In the genomic region with DNA sequence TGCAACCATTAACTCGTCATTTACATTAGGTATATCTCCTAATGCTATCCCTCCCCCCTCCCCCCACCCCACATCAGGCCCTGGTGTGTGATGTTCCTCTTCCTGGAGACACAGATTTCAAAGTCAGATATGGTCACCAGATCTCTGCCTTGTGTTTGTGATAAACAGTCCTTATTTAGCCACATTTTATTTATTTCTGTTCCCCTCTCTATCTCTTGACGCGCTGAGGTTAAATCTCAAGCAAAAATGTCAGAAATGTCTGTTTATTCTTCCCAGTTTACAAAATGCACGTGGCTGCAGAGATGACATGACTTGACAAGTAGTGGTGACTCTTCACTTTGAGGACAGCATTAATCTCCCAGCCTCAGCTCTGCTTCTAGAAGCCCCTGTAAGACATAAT, we compare ENCODE assay signal across 25 cellular contexts. TPM values are rescaled to one million over a fixed set of nuclear protein-coding genes. Genes with fewer than 3 reads are reported as not detected.
DNase-seq lines count a peak whose midpoint lies in the region; ATAC-seq, FAIRE-seq and TF ChIP-seq lines count a peak whose summit lies in the region.
"Had no signal": no experiment of that assay in that cellular context is flagged by ENCODE, and none has a peak within 500 bp of the region (broad histone marks: within the 10 kb centered on the region; RNA-seq: fewer than 3 reads in every experiment).

No MANE protein-coding gene starts in this region.

- FAIRE-seq in GM12891 (lab: Jason Lieb, UNC): no peak
- FAIRE-seq in HTR-8/SVneo (lab: Jason Lieb, UNC): no peak
- FAIRE-seq: frontal cortex, GM12878 had no signal

- H3K27me3 Mint-ChIP-seq in activated T-cell treated with anti-CD3 and anti-CD28 coated beads, Interleukin-2, amount 50 U/mL, for 4 hours (ENCODE audit: low read depth): no peaks in the 10 kb centered on the region
- peaks cover 0 to 6% of the 10 kb centered on the region in 2 donors for H3K27me3 Mint-ChIP-seq in CD8-positive, alpha-beta memory T cell
- H3K27me3 Mint-ChIP-seq in activated CD8-positive, alpha-beta T cell treated with anti-CD3 and anti-CD28 coated beads, Interleukin-2, amount 10 ng/mL, durations not matched to agents 7 days and 5 days (ENCODE audit: low read depth): peaks cover 3% of the 10 kb centered on the region
- peaks cover 3% of the 10 kb centered on the region for H3K27me3 Mint-ChIP-seq in nephron progenitor cell (ENCODE audit: low read depth, poor library complexity)
- H3K27me3 Mint-ChIP-seq: activated naive CD8-positive, alpha-beta T cell treated with anti-CD3 and anti-CD28 coated beads for 36 hours had no signal

- H3K27ac Mint-ChIP-seq in CD8-positive, alpha-beta memory T cell: peak overlapping the region in 4 of 8 donors; percentile 4 to 85 (median 37)
- no peak overlapping the region for H3K27ac Mint-ChIP-seq in activated CD8-positive, alpha-beta T cell treated with anti-CD3 and anti-CD28 coated beads, Interleukin-2, amount 10 ng/mL, durations not matched to agents 7 days and 5 days
- peak overlapping the region; percentile 66 for H3K27ac Mint-ChIP-seq in nephron progenitor cell
- H3K27ac Mint-ChIP-seq: mesothelial cell of epicardium had no signal

- H3K27ac ChIP-seq in CD8-positive, alpha-beta memory T cell (ENCODE audit: low read depth, low read length): no peak overlapping the region
- H3K27ac ChIP-seq: esophagus muscularis mucosa, KMS-11, left ventricle myocardium inferior, psoas muscle, vagina, WERI-Rb-1 had no signal

- no peak for TF ChIP-seq CTCF in nephron progenitor cell (IDR thresholded peaks at IDR 0.05)

- TF ChIP-seq POLR2A in GM12891 (IDR thresholded peaks at IDR 0.05; ENCODE audit: low read depth, low read length): no peak

- no peaks in the 10 kb centered on the region for H3K36me3 ChIP-seq in CD8-positive, alpha-beta memory T cell (ENCODE audit: insufficient read depth, low read length)
- H3K36me3 ChIP-seq: esophagus muscularis mucosa, left ventricle myocardium inferior, vagina, WERI-Rb-1 had no signal

- no peaks in the 10 kb centered on the region for H3K27me3 ChIP-seq in CD8-positive, alpha-beta memory T cell (ENCODE audit: insufficient read depth, low read length, poor library complexity, severe bottlenecking)
- H3K27me3 ChIP-seq: esophagus muscularis mucosa, vagina had no signal

- H3K4me3 ChIP-seq in CD8-positive, alpha-beta memory T cell (ENCODE audit: low read length): peak overlapping the region; percentile 38
- H3K4me3 ChIP-seq: esophagus muscularis mucosa, GM12878, left ventricle myocardium inferior, psoas muscle, vagina had no signal

- peak overlapping the region; percentile 7 for H3K4me3 Mint-ChIP-seq in activated T-cell treated with anti-CD3 and anti-CD28 coated beads, Interleukin-2, amount 50 U/mL, for 4 hours
- peak overlapping the region in 6 of 7 donors; percentile 3 to 77 (median 62) for H3K4me3 Mint-ChIP-seq in CD8-positive, alpha-beta memory T cell
- H3K4me3 Mint-ChIP-seq in activated CD8-positive, alpha-beta T cell treated with anti-CD3 and anti-CD28 coated beads, Interleukin-2, amount 10 ng/mL, durations not matched to agents 7 days and 5 days: no peak overlapping the region
- H3K4me3 Mint-ChIP-seq in nephron progenitor cell: no peak overlapping the region
- H3K4me3 Mint-ChIP-seq: mesothelial cell of epicardium, neural crest cell had no signal

- H3K9me3 Mint-ChIP-seq in activated T-cell treated with anti-CD3 and anti-CD28 coated beads, Interleukin-2, amount 50 U/mL, for 4 hours: no peaks in the 10 kb centered on the region
- H3K9me3 Mint-ChIP-seq in CD8-positive, alpha-beta memory T cell: no peaks in the 10 kb centered on the region
- H3K9me3 Mint-ChIP-seq in activated CD8-positive, alpha-beta T cell treated with anti-CD3 and anti-CD28 coated beads, Interleukin-2, amount 10 ng/mL, durations not matched to agents 7 days and 5 days (ENCODE audit: insufficient read depth): no peaks in the 10 kb centered on the region
- peaks cover 3% of the 10 kb centered on the region for H3K9me3 Mint-ChIP-seq in nephron progenitor cell
- H3K9me3 Mint-ChIP-seq: activated naive CD8-positive, alpha-beta T cell treated with anti-CD3 and anti-CD28 coated beads for 36 hours; mesothelial cell of epicardium; neural crest cell had no signal

- H3K36me3 Mint-ChIP-seq in activated T-cell treated with anti-CD3 and anti-CD28 coated beads, Interleukin-2, amount 50 U/mL, for 4 hours (ENCODE audit: insufficient read depth): no peaks in the 10 kb centered on the region
- no peaks in the 10 kb centered on the region for H3K36me3 Mint-ChIP-seq in CD8-positive, alpha-beta memory T cell
- no peaks in the 10 kb centered on the region for H3K36me3 Mint-ChIP-seq in activated CD8-positive, alpha-beta T cell treated with anti-CD3 and anti-CD28 coated beads, Interleukin-2, amount 10 ng/mL, durations not matched to agents 7 days and 5 days (ENCODE audit: low read depth)
- H3K36me3 Mint-ChIP-seq in nephron progenitor cell (ENCODE audit: low read depth): no peaks in the 10 kb centered on the region
- H3K36me3 Mint-ChIP-seq: mesothelial cell of epicardium had no signal

- no peak for DNase-seq in activated T-cell treated with anti-CD3 and anti-CD28 coated beads, Interleukin-2, amount 50 U/mL, for 4 hours
- no peak for DNase-seq in activated T-cell treated with anti-CD3 and anti-CD28 coated beads, Interleukin-2, amount 50 U/mL, for 1 hour
- no peak for DNase-seq in CD8-positive, alpha-beta memory T cell
- DNase-seq in activated CD8-positive, alpha-beta T cell treated with anti-CD3 and anti-CD28 coated beads, Interleukin-2, amount 10 ng/mL, durations not matched to agents 7 days and 5 days: no peak
- DNase-seq in nephron progenitor cell (no peak), GM12891 (ENCODE audit: insufficient read length, low spot score) (no peak), HTR-8/SVneo (ENCODE audit: insufficient read length, low spot score) (no peak)
- DNase-seq: hippocampal formation, left ventricle myocardium inferior, NCI-H1092, NCI-H1930, NCI-H2227 treated with DMSO at 0.1 percent for 48 hours, NCI-H774, psoas muscle, Right ventricle myocardium superior, WERI-Rb-1 had no signal

- peaks cover 45% of the 10 kb centered on the region for H3K4me1 Mint-ChIP-seq in activated T-cell treated with anti-CD3 and anti-CD28 coated beads, Interleukin-2, amount 50 U/mL, for 4 hours (ENCODE audit: low read depth)
- H3K4me1 Mint-ChIP-seq in CD8-positive, alpha-beta memory T cell: peaks cover 22 to 34% (median 34%) of the 10 kb centered on the region in 3 donors
- H3K4me1 Mint-ChIP-seq in activated CD8-positive, alpha-beta T cell treated with anti-CD3 and anti-CD28 coated beads, Interleukin-2, amount 10 ng/mL, durations not matched to agents 7 days and 5 days (ENCODE audit: low read depth): peaks cover 26% of the 10 kb centered on the region
- peaks cover 35% of the 10 kb centered on the region for H3K4me1 Mint-ChIP-seq in nephron progenitor cell

- POLR2A ChIA-PET in CD8-positive, alpha-beta memory T cell (lab: Charles Lee): interaction anchor here (1.0 kb wide), 1 partner anchor 86 kb away, joined by 4 read pairs; no protein-coding TSS in a partner anchor
- POLR2A ChIA-PET in activated CD8-positive, alpha-beta T cell treated with anti-CD3 and anti-CD28 coated beads, Interleukin-2, amount 10 ng/mL, durations not matched to agents 7 days and 5 days (lab: Charles Lee): no interaction called here

- ATAC-seq in activated T-cell treated with anti-CD3 and anti-CD28 coated beads, Interleukin-2, amount 50 U/mL, for 4 hours: peak in 1 of 2 donors; percentile 23
- peak; percentile 34 for ATAC-seq in activated CD8-positive, alpha-beta T cell treated with anti-CD3 and anti-CD28 coated beads, Interleukin-2, amount 10 ng/mL, durations not matched to agents 7 days and 5 days
- no peak for ATAC-seq in GM19395 (IDR thresholded peaks at IDR 0.05; ENCODE audit: unreplicated experiment)
- ATAC-seq: GM12878, psoas muscle had no signal

- H3K4me1 ChIP-seq in CD8-positive, alpha-beta memory T cell (ENCODE audit: insufficient read depth, low read length): peaks cover 40% of the 10 kb centered on the region
- H3K4me1 ChIP-seq: esophagus muscularis mucosa, left ventricle myocardium inferior, psoas muscle, vagina had no signal

- no peaks in the 10 kb centered on the region for H3K9me3 ChIP-seq in CD8-positive, alpha-beta memory T cell (ENCODE audit: low read length)
- H3K9me3 ChIP-seq: esophagus muscularis mucosa, left ventricle myocardium inferior, psoas muscle, vagina had no signal

- CTCF ChIA-PET in CD8-positive, alpha-beta memory T cell (lab: Charles Lee): interaction anchor here (2.0 to 3.6 kb wide), 2 partner anchors 11 to 17 kb away, joined by 4 to 16 read pairs; a partner anchor contains a TSS
- CTCF ChIA-PET in activated CD8-positive, alpha-beta T cell treated with anti-CD3 and anti-CD28 coated beads, Interleukin-2, amount 10 ng/mL, durations not matched to agents 7 days and 5 days (lab: Charles Lee): interaction anchor here (0.8 to 1.5 kb wide), 2 partner anchors 9 to 10 kb away, joined by 3 to 6 read pairs; no protein-coding TSS in a partner anchor

TF ChIP-seq in GM12891, 5 proteins besides CTCF, POLR2A, EP300 and RAD21:
- TF ChIP-seq SPI1 (IDR thresholded peaks at IDR 0.05; ENCODE audit: low read depth, low read length) (no peak), POLR2AphosphoS5 (IDR thresholded peaks at IDR 0.05; ENCODE audit: low read depth, low read length) (no peak), TAF1 (IDR thresholded peaks at IDR 0.05; ENCODE audit: low read depth, low read length) (no peak)

RNA-seq across cellular contexts. Expression of a gene that starts 11.5 kb away (rescaled TPM):
- total RNA-seq in activated T-cell treated with anti-CD3 and anti-CD28 coated beads, Interleukin-2, amount 50 U/mL, for 4 hours: 10 to 100 TPM; 44.2 to 47.6 (median 46.2) TPM
- total RNA-seq in CD8-positive, alpha-beta memory T cell: 10 to 100 TPM; 58.2 to 59.2 TPM
- polyA plus RNA-seq in CD8-positive, alpha-beta memory T cell: 4.0 TPM
- total RNA-seq in activated CD8-positive, alpha-beta T cell treated with anti-CD3 and anti-CD28 coated beads, Interleukin-2, amount 10 ng/mL, durations not matched to agents 7 days and 5 days: 10 to 100 TPM; 61.7 to 63.7 TPM
- polyA plus RNA-seq in GM12891 (2012; ENCODE audit: low read depth, missing spikeins): 25.4 TPM

Comparison
In these comparisons a context has a peak if more than half of its experiments do, and no peak if none do; other contexts are left out.
1. H3K4me3 Mint-ChIP-seq: peak in activated T-cell treated with anti-CD3 and anti-CD28 coated beads, Interleukin-2, amount 50 U/mL, for 4 hours (single experiment) and CD8-positive, alpha-beta memory T cell (6 of 7); none in activated CD8-positive, alpha-beta T cell treated with anti-CD3 and anti-CD28 coated beads, Interleukin-2, amount 10 ng/mL, durations not matched to agents 7 days and 5 days (single experiment) and nephron progenitor cell (single experiment).